Comparison of ENCODE assay signal across 8 cellular contexts in the genomic region with DNA sequence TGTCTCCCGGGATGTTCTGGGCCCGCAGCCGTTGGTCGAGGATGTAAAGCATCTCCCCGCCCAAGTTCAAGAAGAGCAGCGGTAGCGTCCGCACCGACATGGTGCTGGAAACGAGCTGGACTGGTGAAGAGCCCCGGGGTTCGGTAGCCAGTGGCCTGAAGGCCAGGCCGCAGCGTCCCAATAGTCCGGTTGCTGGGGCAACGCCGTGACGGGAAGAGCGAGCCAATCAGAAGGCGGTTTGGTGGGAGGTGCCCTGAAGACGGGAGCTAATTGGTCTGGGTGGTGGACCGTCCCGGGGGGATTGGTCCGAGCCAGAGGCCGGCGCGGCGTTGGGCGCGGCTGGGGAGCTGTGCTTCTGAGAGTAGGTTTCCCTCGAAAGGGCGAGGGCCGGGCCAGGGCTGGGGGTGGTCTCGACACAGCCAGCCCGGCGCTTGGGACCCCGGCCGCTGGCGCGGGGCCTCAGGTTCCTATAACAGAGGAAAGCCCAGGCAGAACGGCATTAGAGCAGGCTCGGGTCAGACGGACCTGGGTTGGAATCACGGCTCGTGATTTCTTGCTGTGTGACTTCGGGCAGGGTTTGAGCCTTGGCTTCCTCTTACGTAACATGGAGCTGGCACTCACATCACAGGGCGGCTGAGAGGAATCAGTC. TPM values are rescaled to one million over a fixed set of nuclear protein-coding genes. Genes with fewer than 3 reads are reported as not detected.
DNase-seq lines count a peak whose midpoint lies in the region; ATAC-seq and TF ChIP-seq lines count a peak whose summit lies in the region.

A gene with protein sequence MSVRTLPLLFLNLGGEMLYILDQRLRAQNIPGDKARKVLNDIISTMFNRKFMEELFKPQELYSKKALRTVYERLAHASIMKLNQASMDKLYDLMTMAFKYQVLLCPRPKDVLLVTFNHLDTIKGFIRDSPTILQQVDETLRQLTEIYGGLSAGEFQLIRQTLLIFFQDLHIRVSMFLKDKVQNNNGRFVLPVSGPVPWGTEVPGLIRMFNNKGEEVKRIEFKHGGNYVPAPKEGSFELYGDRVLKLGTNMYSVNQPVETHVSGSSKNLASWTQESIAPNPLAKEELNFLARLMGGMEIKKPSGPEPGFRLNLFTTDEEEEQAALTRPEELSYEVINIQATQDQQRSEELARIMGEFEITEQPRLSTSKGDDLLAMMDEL (minus strand): TSS at position 182 of the 649 bp plus-strand sequence. CDS start 82 bp downstream, at position 100.

- peaks cover 27% of the 10 kb centered on the region for H3K4me1 Mint-ChIP-seq in T-helper 17 cell
- peaks cover 12% of the 10 kb centered on the region for H3K4me1 Mint-ChIP-seq in progenitor cell of endocrine pancreas (ENCODE audit: low read depth)

- H3K27ac Mint-ChIP-seq in T-helper 17 cell (peak within 1 kb of the TSS; percentile 96), progenitor cell of endocrine pancreas (peak within 1 kb of the TSS; percentile 95)

- peak within 1 kb of the TSS; percentile 90 for H3K4me3 Mint-ChIP-seq in T-helper 17 cell
- H3K4me3 Mint-ChIP-seq in progenitor cell of endocrine pancreas (ENCODE audit: low read depth), result peak within 1 kb of the TSS; percentile 95

- H3K9me3 Mint-ChIP-seq in progenitor cell of endocrine pancreas (ENCODE audit: low read depth), result no peaks in the 10 kb centered on the region

- H3K27me3 Mint-ChIP-seq in T-helper 17 cell, result no peaks in the 10 kb centered on the region
- H3K27me3 Mint-ChIP-seq in progenitor cell of endocrine pancreas, result no peaks in the 10 kb centered on the region

- peak within 1 kb of the TSS; percentile 85 for H3K4me3 ChIP-seq in GM12875 (ENCODE audit: low read depth, low read length)

- no peaks in the 10 kb centered on the region for H3K9me3 ChIP-seq in T-helper 17 cell (ENCODE audit: control insufficient read depth, low read length, poor library complexity, severe bottlenecking)

- ATAC-seq in HG02763 (IDR thresholded peaks at IDR 0.05; ENCODE audit: unreplicated experiment), result peak; percentile 97
- ATAC-seq in T-helper 17 cell, result peak; percentile 99
- ATAC-seq in left ventricle myocardium superior, result peak; percentile 99

- TF ChIP-seq CTCF in GM12875 (IDR thresholded peaks at IDR 0.05; ENCODE audit: borderline replicate concordance, insufficient read depth, low read depth, low read length) (no peak), progenitor cell of endocrine pancreas (IDR thresholded peaks at IDR 0.05; ENCODE audit: unreplicated experiment) (no peak)

- intact Hi-C loops in left ventricle myocardium superior (cut with micrococcal nuclease), result no loop called here

- DNase-seq in NCI-H1436 (lab: John Stamatoyannopoulos, UW), result peak; percentile 94
- peak; percentile 76 to 81 (median 78) for DNase-seq in T-helper 17 cell
- DNase-seq in anterior cingulate cortex (lab: John Stamatoyannopoulos, UW), result peak; percentile 67 to 96 (median 91)
- peak; percentile 97 for DNase-seq in left ventricle myocardium superior
- DNase-seq in progenitor cell of endocrine pancreas (ENCODE audit: low spot score, unreplicated experiment), result peak; percentile 85
- peak; percentile 98 for DNase-seq in ureter (ENCODE audit: low spot score)

- H3K36me3 Mint-ChIP-seq in T-helper 17 cell (ENCODE audit: low read depth) (peaks cover 9% of the 10 kb centered on the region), progenitor cell of endocrine pancreas (ENCODE audit: insufficient read depth) (peaks cover 4% of the 10 kb centered on the region)

RNA-seq across cellular contexts. Expression of the gene that starts here (rescaled TPM):
- total RNA-seq in T-helper 17 cell (under 1 TPM in 1 of 2 donors, not detected in 1; 0.99 TPM), left ventricle myocardium superior (3.8 TPM), progenitor cell of endocrine pancreas (18.2 and 21.0 TPM in 2 replicates), ureter (13.4 TPM)

Comparison
In these comparisons a context has a peak if more than half of its experiments do, and no peak if none do; other contexts are left out.
1. Peak in every context shown above with its lines: DNase-seq, ATAC-seq and H3K4me3 ChIP-seq.
2. Peak in DNase-seq and ATAC-seq in T-helper 17 cell; RNA of the gene not detected or under 1 TPM.